1 cellular context compared by ENCODE assay signal in the genomic region with DNA sequence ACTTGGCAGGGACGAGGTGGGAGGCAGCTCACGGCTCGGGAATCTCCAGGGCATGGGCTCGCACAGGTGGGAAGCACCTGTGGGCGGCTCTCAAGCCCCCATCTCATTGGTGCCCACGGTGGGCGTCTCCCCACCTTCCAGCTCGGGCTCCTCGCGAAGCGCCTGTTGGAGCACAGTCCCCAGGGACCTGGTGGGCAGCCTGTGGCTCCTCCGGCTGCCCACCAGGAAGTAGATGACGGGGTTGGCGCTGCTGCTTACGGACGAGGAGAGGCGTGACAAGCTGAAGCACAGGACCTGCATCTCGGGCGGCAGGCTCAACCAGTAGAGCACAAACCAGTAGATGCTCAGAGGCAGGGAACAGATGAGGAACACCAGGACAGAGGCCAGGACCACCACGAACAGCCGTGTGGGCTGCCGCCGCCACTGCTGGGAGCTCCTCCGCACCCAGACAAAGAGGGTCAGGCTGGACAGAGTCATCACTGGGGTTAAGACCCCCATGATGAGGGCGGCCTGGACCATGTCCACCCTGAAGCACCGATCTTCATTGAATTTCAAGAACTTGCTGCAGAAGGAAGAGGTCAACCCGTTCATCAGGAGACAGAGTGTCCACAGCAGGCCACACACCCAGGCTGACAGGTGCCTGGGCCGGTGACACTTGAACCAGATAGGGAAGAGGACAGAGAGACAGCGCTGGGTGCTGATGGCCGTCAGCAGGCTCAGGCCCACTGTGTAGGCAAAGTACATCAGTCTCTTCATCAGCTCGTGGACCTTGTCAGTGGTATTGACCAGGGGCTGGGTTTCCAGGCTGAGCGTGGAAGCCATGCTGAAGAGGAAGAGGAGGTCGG.
TF ChIP-seq lines count a peak whose summit lies in the region.

No MANE protein-coding gene starts in this region.

TF ChIP-seq in H1, 55 proteins besides CTCF, POLR2A, EP300 and RAD21:
- no peak for TF ChIP-seq TBP (IDR thresholded peaks at IDR 0.05; ENCODE audit: low read depth, low read length)
- no peak for TF ChIP-seq KDM1A (IDR thresholded peaks at IDR 0.05; ENCODE audit: borderline replicate concordance, low read length)
- TF ChIP-seq SRF (IDR thresholded peaks at IDR 0.05; ENCODE audit: low read depth, low read length) = no peak
- no peak for TF ChIP-seq SP2 (IDR thresholded peaks at IDR 0.05; ENCODE audit: low read length)
- TF ChIP-seq, protein P1, sequence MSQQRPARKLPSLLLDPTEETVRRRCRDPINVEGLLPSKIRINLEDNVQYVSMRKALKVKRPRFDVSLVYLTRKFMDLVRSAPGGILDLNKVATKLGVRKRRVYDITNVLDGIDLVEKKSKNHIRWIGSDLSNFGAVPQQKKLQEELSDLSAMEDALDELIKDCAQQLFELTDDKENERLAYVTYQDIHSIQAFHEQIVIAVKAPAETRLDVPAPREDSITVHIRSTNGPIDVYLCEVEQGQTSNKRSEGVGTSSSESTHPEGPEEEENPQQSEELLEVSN (IDR thresholded peaks at IDR 0.05) = no peak
- TF ChIP-seq CBX5 (IDR thresholded peaks at IDR 0.05; ENCODE audit: low read depth, low read length) = no peak
- TF ChIP-seq RBBP5 (IDR thresholded peaks at IDR 0.05; ENCODE audit: borderline replicate concordance, low read depth, low read length) = no peak
- TF ChIP-seq CHD2 (IDR thresholded peaks at IDR 0.05; ENCODE audit: low read length) = no peak
- TF ChIP-seq RXRA (IDR thresholded peaks at IDR 0.05; ENCODE audit: insufficient read depth, low read depth, low read length) = no peak
- TF ChIP-seq SIRT6 (IDR thresholded peaks at IDR 0.05; ENCODE audit: low read length) = no peak
- no peak for TF ChIP-seq SP1 (IDR thresholded peaks at IDR 0.05; ENCODE audit: low read depth, low read length)
- TF ChIP-seq JUND (IDR thresholded peaks at IDR 0.05; ENCODE audit: low read length) = no peak
- no peak for TF ChIP-seq POU5F1 (IDR thresholded peaks at IDR 0.05; ENCODE audit: low read depth, low read length)
TF ChIP-seq in H1: peak in this region for 0.
